In genomic region chr19:8250596-8250995, GRCh38 we compare ENCODE assay signal across 15 cellular contexts. TPM values are rescaled to one million over a fixed set of nuclear protein-coding genes. Genes with fewer than 3 reads are reported as not detected.
A peak's percentile ranks its signal among the peaks of the same experiment; 100 is the strongest.
DNase-seq lines count a peak whose midpoint lies in the region; ATAC-seq and TF ChIP-seq lines count a peak whose summit lies in the region.
"Had no signal": no experiment of that assay in that cellular context is flagged by ENCODE, and none has a peak within 500 bp of the region (broad histone marks: within the 10 kb centered on the region; RNA-seq: fewer than 3 reads in every experiment).

No MANE protein-coding gene starts in this region.

- no peak overlapping the region for H2AFZ ChIP-seq in Karpas-422 (ENCODE audit: low read length)

- POLR2A ChIA-PET in RWPE1 (lab: Yijun Ruan, JAX; ENCODE audit: low non-redundant PET) = no interaction called here

- ATAC-seq in activated T-cell treated with anti-CD3 and anti-CD28 coated beads, Interleukin-2, amount 50 U/mL, for 4 hours = no peak

- H3K4me1 ChIP-seq in muscle layer of colon (ENCODE audit: insufficient read depth, low read length) (peaks cover 20% of the 10 kb centered on the region), thyroid gland (peaks cover 16 to 20% of the 10 kb centered on the region in 2 donors), Karpas-422 (ENCODE audit: low read length) (no peaks in the 10 kb centered on the region)

- no peaks in the 10 kb centered on the region for H3K9me2 ChIP-seq in Karpas-422 (replicated peaks; ENCODE audit: insufficient read depth, low read length)

- no peaks in the 10 kb centered on the region for H3K79me2 ChIP-seq in Karpas-422 (ENCODE audit: low read length)

- intact Hi-C loops in thyroid gland (cut with DNase I) = loop anchor here (2.0 to 10.0 kb wide), 3 partner anchors 44 to 303 kb away; partner anchors contain the start of gene ELAVL1

- no peaks in the 10 kb centered on the region for H4K20me1 ChIP-seq in Karpas-422 (ENCODE audit: insufficient read depth, low read depth, low read length)

- H3K9me3 Mint-ChIP-seq in activated T-cell treated with anti-CD3 and anti-CD28 coated beads, Interleukin-2, amount 50 U/mL, for 4 hours = no peaks in the 10 kb centered on the region
- H3K9me3 Mint-ChIP-seq: activated naive CD4-positive, alpha-beta T cell treated with anti-CD3 and anti-CD28 coated beads, Interleukin-2, amount 10 ng/mL, durations not matched to agents 7 days and 5 days; activated T-helper 1 cell treated with anti-CD3 and anti-CD28 coated beads, Interleukin-12 subunit alpha, Interleukin-12 subunit beta, Interleukin-2, Interleukin-4 antibody, amounts not matched to agents 30 ng/mL and 10 ng/mL and 1 ng/mL, durations not matched to agents 14 hours and 24 hours and 36 hours; CD4-positive, CD25-positive, alpha-beta regulatory T cell; central memory CD8-positive, alpha-beta T cell had no signal

- H3K4me1 Mint-ChIP-seq in activated T-cell treated with anti-CD3 and anti-CD28 coated beads, Interleukin-2, amount 50 U/mL, for 4 hours (ENCODE audit: low read depth) = no peaks in the 10 kb centered on the region
- H3K4me1 Mint-ChIP-seq: activated naive CD4-positive, alpha-beta T cell treated with anti-CD3 and anti-CD28 coated beads, Interleukin-2, amount 10 ng/mL, durations not matched to agents 7 days and 5 days had no signal

- no peaks in the 10 kb centered on the region for H3K27me3 Mint-ChIP-seq in activated T-cell treated with anti-CD3 and anti-CD28 coated beads, Interleukin-2, amount 50 U/mL, for 4 hours (ENCODE audit: low read depth)
- H3K27me3 Mint-ChIP-seq: activated naive CD4-positive, alpha-beta T cell treated with anti-CD3 and anti-CD28 coated beads, Interleukin-2, amount 10 ng/mL, durations not matched to agents 7 days and 5 days; CD4-positive, CD25-positive, alpha-beta regulatory T cell; central memory CD8-positive, alpha-beta T cell had no signal

- CTCF ChIA-PET in RWPE1 (lab: Yijun Ruan, JAX) = interaction anchor here (0.6 to 3.3 kb wide), 2 partner anchors 92 to 395 kb away, joined by 4 to 32 read pairs; no protein-coding TSS in a partner anchor

- no peak for TF ChIP-seq POLR2A in thyroid gland (IDR thresholded peaks at IDR 0.05)

- H3K27me3 ChIP-seq in muscle layer of colon (ENCODE audit: control insufficient read depth in 1 of 2, insufficient read depth in 2 of 2, low read length in 2 of 2) (no peaks in the 10 kb centered on the region), thyroid gland (no peaks in the 10 kb centered on the region), Karpas-422 (ENCODE audit: low read length) (no peaks in the 10 kb centered on the region)

- TF ChIP-seq CTCF in RWPE1 (conservative IDR thresholded peaks at IDR 0.05; ENCODE audit: low read depth) (no peak), thyroid gland (IDR thresholded peaks at IDR 0.05) (no peak)

- peaks cover 2% of the 10 kb centered on the region for H3K36me3 Mint-ChIP-seq in activated T-cell treated with anti-CD3 and anti-CD28 coated beads, Interleukin-2, amount 50 U/mL, for 4 hours (ENCODE audit: insufficient read depth)

- peak overlapping the region; percentile 76 for H3K27ac ChIP-seq in RWPE1
- H3K27ac ChIP-seq in caudate nucleus (ENCODE audit: low read depth, low read length) = peak overlapping the region; percentile 69
- peak overlapping the region; percentile 68 for H3K27ac ChIP-seq in muscle layer of colon (ENCODE audit: low read depth, low read length)
- peak overlapping the region; percentile 6 to 71 (median 66) for H3K27ac ChIP-seq in thyroid gland
- no peak overlapping the region for H3K27ac ChIP-seq in Karpas-422 (ENCODE audit: low read length)

- WGBS in thyroid gland, 2 donors = 74 to 85% methylated on average over 5 to 7 of the region's 7 CpGs

- H3K4me3 ChIP-seq in muscle layer of colon (ENCODE audit: low read depth in 1 of 2, low read length in 2 of 2) (no peak overlapping the region), thyroid gland (replicated peaks in 1 of 3) (no peak overlapping the region), Karpas-422 (ENCODE audit: low read length) (no peak overlapping the region)
- H3K4me3 ChIP-seq: skin epidermis had no signal

- H3K4me2 ChIP-seq in Karpas-422 (ENCODE audit: low read depth, low read length, poor library complexity, severe bottlenecking) = no peak overlapping the region

- H3K36me3 ChIP-seq in muscle layer of colon (ENCODE audit: insufficient read depth, low read length) (no peaks in the 10 kb centered on the region), thyroid gland (peaks cover 0 to 4% of the 10 kb centered on the region in 2 donors), Karpas-422 (ENCODE audit: insufficient read depth, low read length) (no peaks in the 10 kb centered on the region)

- no peaks in the 10 kb centered on the region for H3K9me3 ChIP-seq in muscle layer of colon (ENCODE audit: low read length)
- no peaks in the 10 kb centered on the region for H3K9me3 ChIP-seq in thyroid gland
- H3K9me3 ChIP-seq in Karpas-422 (ENCODE audit: low read length) = no peaks in the 10 kb centered on the region

- DNase-seq in RWPE1 (ENCODE audit: low spot score) (no peak), caudate nucleus (lab: John Stamatoyannopoulos, UW) (no peak), thyroid gland (no peak), Karpas-422 (no peak)
- DNase-seq in activated CD4-positive, alpha-beta T cell treated with anti-CD3 and anti-CD28 coated beads for 1 hour = no peak
- no peak for DNase-seq in activated T-cell treated with anti-CD3 and anti-CD28 coated beads, Interleukin-2, amount 50 U/mL, for 4 hours
- DNase-seq: activated naive CD4-positive, alpha-beta T cell treated with anti-CD3 and anti-CD28 coated beads, Interleukin-2, amount 10 ng/mL, durations not matched to agents 7 days and 5 days; CD4-positive, CD25-positive, alpha-beta regulatory T cell; HCEC 1CT; NCI-H2081; NCI-H774 had no signal

- no peak overlapping the region for H3K4me3 Mint-ChIP-seq in activated T-cell treated with anti-CD3 and anti-CD28 coated beads, Interleukin-2, amount 50 U/mL, for 4 hours
- H3K4me3 Mint-ChIP-seq: activated naive CD4-positive, alpha-beta T cell treated with anti-CD3 and anti-CD28 coated beads, Interleukin-2, amount 10 ng/mL, durations not matched to agents 7 days and 5 days; activated T-helper 1 cell treated with anti-CD3 and anti-CD28 coated beads, Interleukin-12 subunit alpha, Interleukin-12 subunit beta, Interleukin-2, Interleukin-4 antibody, amounts not matched to agents 30 ng/mL and 10 ng/mL and 1 ng/mL, durations not matched to agents 14 hours and 24 hours and 36 hours; CD4-positive, CD25-positive, alpha-beta regulatory T cell; central memory CD8-positive, alpha-beta T cell had no signal

- H3K9ac ChIP-seq in muscle layer of colon (ENCODE audit: low read length) (no peak overlapping the region), Karpas-422 (ENCODE audit: low read length) (no peak overlapping the region)

RNA-seq across cellular contexts. Expression of gene CERS4, which starts 41.4 kb away (rescaled TPM):
- 100 to 1,000 TPM; 123 to 175 (median 144) TPM for total RNA-seq in thyroid gland
- 10 to 100 TPM; 16.8 to 24.1 (median 19.6) TPM for total RNA-seq in activated T-cell treated with anti-CD3 and anti-CD28 coated beads, Interleukin-2, amount 50 U/mL, for 4 hours
- 66.3 and 105 TPM in 2 replicates for total RNA-seq in Karpas-422 (2014; rRNA removed; shearing (Covaris generic); ENCODE audit: low replicate concordance)

RNA-seq across cellular contexts. Expression of gene CD320, which starts 57.6 kb away (rescaled TPM):
- total RNA-seq in thyroid gland = 100 to 1,000 TPM in 1 of 4 donors, 10 to 100 TPM in 3; 20.8 to 114 (median 74.0) TPM
- 100 to 1,000 TPM; 142 to 175 (median 145) TPM for total RNA-seq in activated T-cell treated with anti-CD3 and anti-CD28 coated beads, Interleukin-2, amount 50 U/mL, for 4 hours
- 16.0 and 29.4 TPM in 2 replicates for total RNA-seq in Karpas-422 (2014; rRNA removed; shearing (Covaris generic); ENCODE audit: low replicate concordance)
